In the genomic region with DNA sequence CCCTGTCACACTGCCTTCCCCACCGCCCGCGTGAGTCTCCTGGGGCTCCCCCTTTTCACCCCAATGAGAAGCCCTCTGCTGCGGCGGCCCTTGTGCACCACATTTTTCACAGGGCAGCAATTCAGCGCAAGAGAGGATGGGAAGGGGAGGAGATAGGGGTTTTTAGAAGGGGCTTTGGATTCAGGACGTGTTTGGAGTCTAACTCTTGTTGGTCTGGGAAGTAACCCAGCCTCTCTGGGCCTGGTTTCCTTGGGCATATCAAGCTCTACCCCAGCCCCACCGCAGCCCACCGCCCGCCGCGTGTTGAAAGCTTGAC, we compare ENCODE assay signal across 1 cellular context.
TF ChIP-seq lines count a peak whose summit lies in the region.

No MANE protein-coding gene starts in this region.

TF ChIP-seq in HepG2, 621 proteins besides CTCF, POLR2A, EP300 and RAD21 (continues in another document):
- TF ChIP-seq, protein P1, sequence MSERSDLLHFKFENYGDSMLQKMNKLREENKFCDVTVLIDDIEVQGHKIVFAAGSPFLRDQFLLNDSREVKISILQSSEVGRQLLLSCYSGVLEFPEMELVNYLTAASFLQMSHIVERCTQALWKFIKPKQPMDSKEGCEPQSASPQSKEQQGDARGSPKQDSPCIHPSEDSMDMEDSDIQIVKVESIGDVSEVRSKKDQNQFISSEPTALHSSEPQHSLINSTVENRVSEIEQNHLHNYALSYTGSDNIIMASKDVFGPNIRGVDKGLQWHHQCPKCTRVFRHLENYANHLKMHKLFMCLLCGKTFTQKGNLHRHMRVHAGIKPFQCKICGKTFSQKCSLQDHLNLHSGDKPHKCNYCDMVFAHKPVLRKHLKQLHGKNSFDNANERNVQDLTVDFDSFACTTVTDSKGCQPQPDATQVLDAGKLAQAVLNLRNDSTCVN (CRISPR knock-in tag; IDR thresholded peaks at IDR 0.05; ENCODE audit: borderline replicate concordance), result no peak
- TF ChIP-seq, protein P2, sequence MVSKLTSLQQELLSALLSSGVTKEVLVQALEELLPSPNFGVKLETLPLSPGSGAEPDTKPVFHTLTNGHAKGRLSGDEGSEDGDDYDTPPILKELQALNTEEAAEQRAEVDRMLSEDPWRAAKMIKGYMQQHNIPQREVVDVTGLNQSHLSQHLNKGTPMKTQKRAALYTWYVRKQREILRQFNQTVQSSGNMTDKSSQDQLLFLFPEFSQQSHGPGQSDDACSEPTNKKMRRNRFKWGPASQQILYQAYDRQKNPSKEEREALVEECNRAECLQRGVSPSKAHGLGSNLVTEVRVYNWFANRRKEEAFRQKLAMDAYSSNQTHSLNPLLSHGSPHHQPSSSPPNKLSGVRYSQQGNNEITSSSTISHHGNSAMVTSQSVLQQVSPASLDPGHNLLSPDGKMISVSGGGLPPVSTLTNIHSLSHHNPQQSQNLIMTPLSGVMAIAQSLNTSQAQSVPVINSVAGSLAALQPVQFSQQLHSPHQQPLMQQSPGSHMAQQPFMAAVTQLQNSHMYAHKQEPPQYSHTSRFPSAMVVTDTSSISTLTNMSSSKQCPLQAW (CRISPR knock-in tag; IDR thresholded peaks at IDR 0.05), result peak; percentile 34; the same call in 1 of the 2 replicates
- TF ChIP-seq, protein P3, sequence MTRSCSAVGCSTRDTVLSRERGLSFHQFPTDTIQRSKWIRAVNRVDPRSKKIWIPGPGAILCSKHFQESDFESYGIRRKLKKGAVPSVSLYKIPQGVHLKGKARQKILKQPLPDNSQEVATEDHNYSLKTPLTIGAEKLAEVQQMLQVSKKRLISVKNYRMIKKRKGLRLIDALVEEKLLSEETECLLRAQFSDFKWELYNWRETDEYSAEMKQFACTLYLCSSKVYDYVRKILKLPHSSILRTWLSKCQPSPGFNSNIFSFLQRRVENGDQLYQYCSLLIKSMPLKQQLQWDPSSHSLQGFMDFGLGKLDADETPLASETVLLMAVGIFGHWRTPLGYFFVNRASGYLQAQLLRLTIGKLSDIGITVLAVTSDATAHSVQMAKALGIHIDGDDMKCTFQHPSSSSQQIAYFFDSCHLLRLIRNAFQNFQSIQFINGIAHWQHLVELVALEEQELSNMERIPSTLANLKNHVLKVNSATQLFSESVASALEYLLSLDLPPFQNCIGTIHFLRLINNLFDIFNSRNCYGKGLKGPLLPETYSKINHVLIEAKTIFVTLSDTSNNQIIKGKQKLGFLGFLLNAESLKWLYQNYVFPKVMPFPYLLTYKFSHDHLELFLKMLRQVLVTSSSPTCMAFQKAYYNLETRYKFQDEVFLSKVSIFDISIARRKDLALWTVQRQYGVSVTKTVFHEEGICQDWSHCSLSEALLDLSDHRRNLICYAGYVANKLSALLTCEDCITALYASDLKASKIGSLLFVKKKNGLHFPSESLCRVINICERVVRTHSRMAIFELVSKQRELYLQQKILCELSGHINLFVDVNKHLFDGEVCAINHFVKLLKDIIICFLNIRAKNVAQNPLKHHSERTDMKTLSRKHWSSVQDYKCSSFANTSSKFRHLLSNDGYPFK (CRISPR knock-in tag; IDR thresholded peaks at IDR 0.05; ENCODE audit: borderline replicate concordance), result 0 out of 2 replicates have a peak, but pooled peaks have one; percentile 26
- TF ChIP-seq HNF4G (IDR thresholded peaks at IDR 0.05; ENCODE audit: borderline replicate concordance, low read depth, low read length) (no peak), HNF4G (CRISPR knock-in tag; IDR thresholded peaks at IDR 0.05; ENCODE audit: borderline replicate concordance, low read depth) (0 out of 2 replicates have a peak, but pooled peaks have one; percentile 5), PRPF4 (IDR thresholded peaks at IDR 0.05; ENCODE audit: low read depth, low read length, poor library complexity, severe bottlenecking) (no peak), SRY (CRISPR knock-in tag; IDR thresholded peaks at IDR 0.05) (0 out of 2 replicates have a peak, but pooled peaks have one; percentile 54), CAMTA2 (CRISPR knock-in tag; IDR thresholded peaks at IDR 0.05; ENCODE audit: borderline replicate concordance) (0 out of 2 replicates have a peak, but pooled peaks have one; percentile 28), ZNF501 (CRISPR knock-in tag; IDR thresholded peaks at IDR 0.05) (0 out of 2 replicates have a peak, but pooled peaks have one; percentile 63), ZNF552 (CRISPR knock-in tag; IDR thresholded peaks at IDR 0.05; ENCODE audit: borderline replicate concordance) (no peak), ZNF572 (CRISPR knock-in tag; IDR thresholded peaks at IDR 0.05) (peak; percentile 93), PCBP2 (optimal IDR thresholded peaks at IDR 0.05; ENCODE audit: low read depth, low read length, poor library complexity, severe bottlenecking) (peak; percentile 82), ZMYM3 (CRISPR knock-in tag; IDR thresholded peaks at IDR 0.05) (0 out of 2 replicates have a peak, but pooled peaks have one; percentile 28)
- TF ChIP-seq, protein P4, sequence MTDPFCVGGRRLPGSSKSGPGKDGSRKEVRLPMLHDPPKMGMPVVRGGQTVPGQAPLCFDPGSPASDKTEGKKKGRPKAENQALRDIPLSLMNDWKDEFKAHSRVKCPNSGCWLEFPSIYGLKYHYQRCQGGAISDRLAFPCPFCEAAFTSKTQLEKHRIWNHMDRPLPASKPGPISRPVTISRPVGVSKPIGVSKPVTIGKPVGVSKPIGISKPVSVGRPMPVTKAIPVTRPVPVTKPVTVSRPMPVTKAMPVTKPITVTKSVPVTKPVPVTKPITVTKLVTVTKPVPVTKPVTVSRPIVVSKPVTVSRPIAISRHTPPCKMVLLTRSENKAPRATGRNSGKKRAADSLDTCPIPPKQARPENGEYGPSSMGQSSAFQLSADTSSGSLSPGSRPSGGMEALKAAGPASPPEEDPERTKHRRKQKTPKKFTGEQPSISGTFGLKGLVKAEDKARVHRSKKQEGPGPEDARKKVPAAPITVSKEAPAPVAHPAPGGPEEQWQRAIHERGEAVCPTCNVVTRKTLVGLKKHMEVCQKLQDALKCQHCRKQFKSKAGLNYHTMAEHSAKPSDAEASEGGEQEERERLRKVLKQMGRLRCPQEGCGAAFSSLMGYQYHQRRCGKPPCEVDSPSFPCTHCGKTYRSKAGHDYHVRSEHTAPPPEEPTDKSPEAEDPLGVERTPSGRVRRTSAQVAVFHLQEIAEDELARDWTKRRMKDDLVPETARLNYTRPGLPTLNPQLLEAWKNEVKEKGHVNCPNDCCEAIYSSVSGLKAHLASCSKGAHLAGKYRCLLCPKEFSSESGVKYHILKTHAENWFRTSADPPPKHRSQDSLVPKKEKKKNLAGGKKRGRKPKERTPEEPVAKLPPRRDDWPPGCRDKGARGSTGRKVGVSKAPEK (CRISPR knock-in tag; IDR thresholded peaks at IDR 0.05; ENCODE audit: borderline replicate concordance), result peak; percentile 14; the same call in 1 of the 2 replicates
- TF ChIP-seq, protein P5, sequence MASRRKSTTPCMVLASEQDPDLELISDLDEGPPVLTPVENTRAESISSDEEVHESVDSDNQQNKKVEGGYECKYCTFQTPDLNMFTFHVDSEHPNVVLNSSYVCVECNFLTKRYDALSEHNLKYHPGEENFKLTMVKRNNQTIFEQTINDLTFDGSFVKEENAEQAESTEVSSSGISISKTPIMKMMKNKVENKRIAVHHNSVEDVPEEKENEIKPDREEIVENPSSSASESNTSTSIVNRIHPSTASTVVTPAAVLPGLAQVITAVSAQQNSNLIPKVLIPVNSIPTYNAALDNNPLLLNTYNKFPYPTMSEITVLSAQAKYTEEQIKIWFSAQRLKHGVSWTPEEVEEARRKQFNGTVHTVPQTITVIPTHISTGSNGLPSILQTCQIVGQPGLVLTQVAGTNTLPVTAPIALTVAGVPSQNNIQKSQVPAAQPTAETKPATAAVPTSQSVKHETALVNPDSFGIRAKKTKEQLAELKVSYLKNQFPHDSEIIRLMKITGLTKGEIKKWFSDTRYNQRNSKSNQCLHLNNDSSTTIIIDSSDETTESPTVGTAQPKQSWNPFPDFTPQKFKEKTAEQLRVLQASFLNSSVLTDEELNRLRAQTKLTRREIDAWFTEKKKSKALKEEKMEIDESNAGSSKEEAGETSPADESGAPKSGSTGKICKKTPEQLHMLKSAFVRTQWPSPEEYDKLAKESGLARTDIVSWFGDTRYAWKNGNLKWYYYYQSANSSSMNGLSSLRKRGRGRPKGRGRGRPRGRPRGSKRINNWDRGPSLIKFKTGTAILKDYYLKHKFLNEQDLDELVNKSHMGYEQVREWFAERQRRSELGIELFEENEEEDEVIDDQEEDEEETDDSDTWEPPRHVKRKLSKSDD (CRISPR knock-in tag; IDR thresholded peaks at IDR 0.05; ENCODE audit: low read depth), result no peak
- TF ChIP-seq, protein P6, sequence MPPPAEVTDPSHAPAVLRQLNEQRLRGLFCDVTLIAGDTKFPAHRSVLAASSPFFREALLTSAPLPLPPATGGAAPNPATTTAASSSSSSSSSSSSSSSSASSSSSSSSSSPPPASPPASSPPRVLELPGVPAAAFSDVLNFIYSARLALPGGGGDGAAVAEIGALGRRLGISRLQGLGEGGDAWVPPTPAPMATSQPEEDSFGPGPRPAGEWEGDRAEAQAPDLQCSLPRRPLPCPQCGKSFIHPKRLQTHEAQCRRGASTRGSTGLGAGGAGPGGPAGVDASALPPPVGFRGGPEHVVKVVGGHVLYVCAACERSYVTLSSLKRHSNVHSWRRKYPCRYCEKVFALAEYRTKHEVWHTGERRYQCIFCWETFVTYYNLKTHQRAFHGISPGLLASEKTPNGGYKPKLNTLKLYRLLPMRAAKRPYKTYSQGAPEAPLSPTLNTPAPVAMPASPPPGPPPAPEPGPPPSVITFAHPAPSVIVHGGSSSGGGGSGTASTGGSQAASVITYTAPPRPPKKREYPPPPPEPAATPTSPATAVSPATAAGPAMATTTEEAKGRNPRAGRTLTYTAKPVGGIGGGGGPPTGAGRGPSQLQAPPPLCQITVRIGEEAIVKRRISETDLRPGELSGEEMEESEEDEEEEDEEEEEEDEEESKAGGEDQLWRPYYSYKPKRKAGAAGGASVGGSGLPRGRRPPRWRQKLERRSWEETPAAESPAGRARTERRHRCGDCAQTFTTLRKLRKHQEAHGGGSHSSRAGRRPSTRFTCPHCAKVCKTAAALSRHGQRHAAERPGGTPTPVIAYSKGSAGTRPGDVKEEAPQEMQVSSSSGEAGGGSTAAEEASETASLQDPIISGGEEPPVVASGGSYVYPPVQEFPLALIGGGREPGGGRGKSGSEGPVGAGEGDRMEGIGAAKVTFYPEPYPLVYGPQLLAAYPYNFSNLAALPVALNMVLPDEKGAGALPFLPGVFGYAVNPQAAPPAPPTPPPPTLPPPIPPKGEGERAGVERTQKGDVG (CRISPR knock-in tag; IDR thresholded peaks at IDR 0.05; ENCODE audit: borderline replicate concordance), result 0 out of 2 replicates have a peak, but pooled peaks have one; percentile 33
- TF ChIP-seq, protein P7, sequence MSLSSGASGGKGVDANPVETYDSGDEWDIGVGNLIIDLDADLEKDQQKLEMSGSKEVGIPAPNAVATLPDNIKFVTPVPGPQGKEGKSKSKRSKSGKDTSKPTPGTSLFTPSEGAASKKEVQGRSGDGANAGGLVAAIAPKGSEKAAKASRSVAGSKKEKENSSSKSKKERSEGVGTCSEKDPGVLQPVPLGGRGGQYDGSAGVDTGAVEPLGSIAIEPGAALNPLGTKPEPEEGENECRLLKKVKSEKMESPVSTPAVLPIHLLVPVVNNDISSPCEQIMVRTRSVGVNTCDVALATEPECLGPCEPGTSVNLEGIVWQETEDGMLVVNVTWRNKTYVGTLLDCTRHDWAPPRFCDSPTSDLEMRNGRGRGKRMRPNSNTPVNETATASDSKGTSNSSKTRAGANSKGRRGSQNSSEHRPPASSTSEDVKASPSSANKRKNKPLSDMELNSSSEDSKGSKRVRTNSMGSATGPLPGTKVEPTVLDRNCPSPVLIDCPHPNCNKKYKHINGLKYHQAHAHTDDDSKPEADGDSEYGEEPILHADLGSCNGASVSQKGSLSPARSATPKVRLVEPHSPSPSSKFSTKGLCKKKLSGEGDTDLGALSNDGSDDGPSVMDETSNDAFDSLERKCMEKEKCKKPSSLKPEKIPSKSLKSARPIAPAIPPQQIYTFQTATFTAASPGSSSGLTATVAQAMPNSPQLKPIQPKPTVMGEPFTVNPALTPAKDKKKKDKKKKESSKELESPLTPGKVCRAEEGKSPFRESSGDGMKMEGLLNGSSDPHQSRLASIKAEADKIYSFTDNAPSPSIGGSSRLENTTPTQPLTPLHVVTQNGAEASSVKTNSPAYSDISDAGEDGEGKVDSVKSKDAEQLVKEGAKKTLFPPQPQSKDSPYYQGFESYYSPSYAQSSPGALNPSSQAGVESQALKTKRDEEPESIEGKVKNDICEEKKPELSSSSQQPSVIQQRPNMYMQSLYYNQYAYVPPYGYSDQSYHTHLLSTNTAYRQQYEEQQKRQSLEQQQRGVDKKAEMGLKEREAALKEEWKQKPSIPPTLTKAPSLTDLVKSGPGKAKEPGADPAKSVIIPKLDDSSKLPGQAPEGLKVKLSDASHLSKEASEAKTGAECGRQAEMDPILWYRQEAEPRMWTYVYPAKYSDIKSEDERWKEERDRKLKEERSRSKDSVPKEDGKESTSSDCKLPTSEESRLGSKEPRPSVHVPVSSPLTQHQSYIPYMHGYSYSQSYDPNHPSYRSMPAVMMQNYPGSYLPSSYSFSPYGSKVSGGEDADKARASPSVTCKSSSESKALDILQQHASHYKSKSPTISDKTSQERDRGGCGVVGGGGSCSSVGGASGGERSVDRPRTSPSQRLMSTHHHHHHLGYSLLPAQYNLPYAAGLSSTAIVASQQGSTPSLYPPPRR (CRISPR knock-in tag; IDR thresholded peaks at IDR 0.05; ENCODE audit: borderline replicate concordance), result 0 out of 2 replicates have a peak, but pooled peaks have one; percentile 7
- TF ChIP-seq, protein P8, sequence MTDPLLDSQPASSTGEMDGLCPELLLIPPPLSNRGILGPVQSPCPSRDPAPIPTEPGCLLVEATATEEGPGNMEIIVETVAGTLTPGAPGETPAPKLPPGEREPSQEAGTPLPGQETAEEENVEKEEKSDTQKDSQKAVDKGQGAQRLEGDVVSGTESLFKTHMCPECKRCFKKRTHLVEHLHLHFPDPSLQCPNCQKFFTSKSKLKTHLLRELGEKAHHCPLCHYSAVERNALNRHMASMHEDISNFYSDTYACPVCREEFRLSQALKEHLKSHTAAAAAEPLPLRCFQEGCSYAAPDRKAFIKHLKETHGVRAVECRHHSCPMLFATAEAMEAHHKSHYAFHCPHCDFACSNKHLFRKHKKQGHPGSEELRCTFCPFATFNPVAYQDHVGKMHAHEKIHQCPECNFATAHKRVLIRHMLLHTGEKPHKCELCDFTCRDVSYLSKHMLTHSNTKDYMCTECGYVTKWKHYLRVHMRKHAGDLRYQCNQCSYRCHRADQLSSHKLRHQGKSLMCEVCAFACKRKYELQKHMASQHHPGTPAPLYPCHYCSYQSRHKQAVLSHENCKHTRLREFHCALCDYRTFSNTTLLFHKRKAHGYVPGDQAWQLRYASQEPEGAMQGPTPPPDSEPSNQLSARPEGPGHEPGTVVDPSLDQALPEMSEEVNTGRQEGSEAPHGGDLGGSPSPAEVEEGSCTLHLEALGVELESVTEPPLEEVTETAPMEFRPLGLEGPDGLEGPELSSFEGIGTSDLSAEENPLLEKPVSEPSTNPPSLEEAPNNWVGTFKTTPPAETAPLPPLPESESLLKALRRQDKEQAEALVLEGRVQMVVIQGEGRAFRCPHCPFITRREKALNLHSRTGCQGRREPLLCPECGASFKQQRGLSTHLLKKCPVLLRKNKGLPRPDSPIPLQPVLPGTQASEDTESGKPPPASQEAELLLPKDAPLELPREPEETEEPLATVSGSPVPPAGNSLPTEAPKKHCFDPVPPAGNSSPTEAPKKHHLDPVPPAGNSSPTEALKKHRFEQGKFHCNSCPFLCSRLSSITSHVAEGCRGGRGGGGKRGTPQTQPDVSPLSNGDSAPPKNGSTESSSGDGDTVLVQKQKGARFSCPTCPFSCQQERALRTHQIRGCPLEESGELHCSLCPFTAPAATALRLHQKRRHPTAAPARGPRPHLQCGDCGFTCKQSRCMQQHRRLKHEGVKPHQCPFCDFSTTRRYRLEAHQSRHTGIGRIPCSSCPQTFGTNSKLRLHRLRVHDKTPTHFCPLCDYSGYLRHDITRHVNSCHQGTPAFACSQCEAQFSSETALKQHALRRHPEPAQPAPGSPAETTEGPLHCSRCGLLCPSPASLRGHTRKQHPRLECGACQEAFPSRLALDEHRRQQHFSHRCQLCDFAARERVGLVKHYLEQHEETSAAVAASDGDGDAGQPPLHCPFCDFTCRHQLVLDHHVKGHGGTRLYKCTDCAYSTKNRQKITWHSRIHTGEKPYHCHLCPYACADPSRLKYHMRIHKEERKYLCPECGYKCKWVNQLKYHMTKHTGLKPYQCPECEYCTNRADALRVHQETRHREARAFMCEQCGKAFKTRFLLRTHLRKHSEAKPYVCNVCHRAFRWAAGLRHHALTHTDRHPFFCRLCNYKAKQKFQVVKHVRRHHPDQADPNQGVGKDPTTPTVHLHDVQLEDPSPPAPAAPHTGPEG (CRISPR knock-in tag; IDR thresholded peaks at IDR 0.05), result peak; percentile 15; the same call in 1 of the 2 replicates
